Comparison of ENCODE assay signal across 37 cellular contexts in the genomic region with DNA sequence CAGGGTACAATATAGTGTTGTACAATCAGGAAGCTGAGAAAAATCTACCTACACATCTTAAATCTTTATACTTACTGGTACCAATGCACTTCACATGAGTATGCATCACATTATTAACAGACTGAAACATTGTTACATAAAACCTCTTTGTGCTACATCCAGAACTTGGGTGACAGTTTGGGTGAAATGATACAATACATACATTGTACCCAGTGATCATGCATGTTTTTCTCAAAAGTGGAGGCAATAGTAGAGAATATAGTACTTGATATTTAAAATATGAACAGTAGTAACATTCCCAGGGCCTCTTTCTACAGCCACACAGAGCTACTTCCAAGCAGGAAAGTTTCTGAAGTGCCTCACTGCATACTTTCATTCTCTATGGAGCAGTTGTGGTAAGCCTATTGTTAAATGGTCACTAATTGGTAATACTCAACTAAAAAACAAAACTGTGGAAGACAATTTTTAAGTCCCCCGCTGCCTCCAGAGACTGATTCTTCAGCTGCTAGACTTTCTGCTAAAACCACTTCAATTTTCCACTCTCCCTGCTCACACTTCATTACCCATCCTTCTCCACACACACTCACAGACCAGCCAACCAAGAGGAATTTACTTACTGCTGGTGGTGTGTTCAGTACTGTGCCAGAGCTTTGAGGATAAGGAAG. TPM values are rescaled to one million over a fixed set of nuclear protein-coding genes. Genes with fewer than 3 reads are reported as not detected.
DNase-seq lines count a peak whose midpoint lies in the region; ATAC-seq, FAIRE-seq and TF ChIP-seq lines count a peak whose summit lies in the region.
"Had no signal": no experiment of that assay in that cellular context is flagged by ENCODE, and none has a peak within 500 bp of the region (broad histone marks: within the 10 kb centered on the region; RNA-seq: fewer than 3 reads in every experiment).

No MANE protein-coding gene starts in this region.

- H3K79me2 ChIP-seq in GM23248 (ENCODE audit: insufficient read depth): no peaks in the 10 kb centered on the region

- no peak overlapping the region for H3K9ac ChIP-seq in BLaER1
- no peak overlapping the region for H3K9ac ChIP-seq in GM23248
- H3K9ac ChIP-seq: KMS-11, SK-N-SH had no signal

- no peaks in the 10 kb centered on the region for H3K9me2 ChIP-seq in GM23248 (ENCODE audit: insufficient read depth)
- H3K9me2 ChIP-seq: SK-N-SH had no signal

- in situ Hi-C loops in GM23248 (cut with MboI): no loop called here

- TF ChIP-seq CTCF in pancreas (IDR thresholded peaks at IDR 0.05): no peak

- no peak overlapping the region for H2AFZ ChIP-seq in GM23248
- H2AFZ ChIP-seq: GM23338 had no signal

- H3K27ac ChIP-seq in BLaER1 (no peak overlapping the region), pancreas (no peak overlapping the region), GM23248 (no peak overlapping the region)
- H3K27ac ChIP-seq: A549, coronary artery, KMS-11, skin epidermis, suprapubic skin had no signal

- H3K9me3 ChIP-seq in BLaER1 (no peaks in the 10 kb centered on the region), pancreas (no peaks in the 10 kb centered on the region), GM23248 (ENCODE audit: low read depth) (no peaks in the 10 kb centered on the region)
- H3K9me3 ChIP-seq: BE2C, SK-N-SH had no signal

- intact Hi-C loops in pancreas (cut with DNase I): no loop called here

- H3K4me1 ChIP-seq in BLaER1 (peaks cover 9% of the 10 kb centered on the region; the same call in 1 of the 2 replicates), pancreas (no peaks in the 10 kb centered on the region), GM23248 (ENCODE audit: insufficient read depth) (no peaks in the 10 kb centered on the region)
- H3K4me1 ChIP-seq: A549, BE2C, suprapubic skin had no signal

- peak; percentile 56 for DNase-seq in HK-2 (ENCODE audit: unreplicated experiment)
- peak; percentile 62 for DNase-seq in fibroblast of peridontal ligament (ENCODE audit: extremely low read depth)
- no peak for DNase-seq in pancreas
- no peak for DNase-seq in GM23248
- DNase-seq: activated CD4-positive, alpha-beta T cell treated with anti-CD3 and anti-CD28 coated beads, Interleukin-2, amount 10 ng/mL, durations not matched to agents 24 days and 14 days; activated effector memory CD4-positive, alpha-beta T cell treated with anti-CD3 and anti-CD28 coated beads, Interleukin-2, amount 50 U/mL, for 16 hours; activated naive CD8-positive, alpha-beta T cell treated with anti-CD3 and anti-CD28 coated beads for 36 hours; activated T-cell treated with anti-CD3 and anti-CD28 coated beads, Interleukin-2, amount 50 U/mL, for 1 hour; aorta; BE2C; CD8-positive, alpha-beta memory T cell; DMS153; effector CD8-positive, alpha-beta T cell; glutamatergic neuron; HFFc6; MG63; natural killer cell; NCI-H1930; NCI-H524 treated with DMSO at 0.1 percent for 48 hours; occipital lobe; OCI-M1; SK-N-SH; stimulated activated naive CD4-positive, alpha-beta T cell had no signal

- 81 to 92% methylated on average over 1 of the region's 1 CpG for WGBS in pancreas, 2 donors
- WGBS in GM23248 (ENCODE audit: low coverage in 1 of 2, low lambda C conversion rate in 2 of 2, missing lambda C conversion rate in 2 of 2), 2 experiments: 44 to 81% methylated on average over 1 of the region's 1 CpG

- no peak overlapping the region for H3K4me3 ChIP-seq in BLaER1
- no peak overlapping the region for H3K4me3 ChIP-seq in pancreas
- no peak overlapping the region for H3K4me3 ChIP-seq in GM23248
- H3K4me3 ChIP-seq: A549, coronary artery, GM23338, lung, MG63, skin epidermis, suprapubic skin had no signal

- H4K20me1 ChIP-seq in BLaER1 (no peaks in the 10 kb centered on the region), GM23248 (ENCODE audit: insufficient read depth) (no peaks in the 10 kb centered on the region)

- H3K4me2 ChIP-seq in BLaER1: peak overlapping the region; percentile 13; the same call in 1 of the 2 replicates
- H3K4me2 ChIP-seq in GM23248 (ENCODE audit: unreplicated experiment): no peak overlapping the region
- H3K4me2 ChIP-seq: A549, GM23338, KMS-11, SK-N-SH had no signal

- H3F3A ChIP-seq in GM23248 (ENCODE audit: insufficient read depth): no peaks in the 10 kb centered on the region

- H3K36me3 ChIP-seq in BLaER1 (no peaks in the 10 kb centered on the region), pancreas (no peaks in the 10 kb centered on the region), GM23248 (ENCODE audit: low read depth) (no peaks in the 10 kb centered on the region)
- H3K36me3 ChIP-seq: BE2C, MG63, suprapubic skin had no signal

- peak; percentile 29 to 48 (median 32) for ATAC-seq in pancreas
- ATAC-seq in GM19023 (IDR thresholded peaks at IDR 0.05; ENCODE audit: unreplicated experiment): no peak
- ATAC-seq in HG03520 (IDR thresholded peaks at IDR 0.05; ENCODE audit: unreplicated experiment): no peak
- no peak for ATAC-seq in GM18909 (IDR thresholded peaks at IDR 0.05; ENCODE audit: poor library complexity, unreplicated experiment)
- ATAC-seq: A549, GM23338, natural killer cell, WTC11 had no signal

- no peaks in the 10 kb centered on the region for H3K27me3 ChIP-seq in BLaER1
- H3K27me3 ChIP-seq in pancreas: no peaks in the 10 kb centered on the region
- no peaks in the 10 kb centered on the region for H3K27me3 ChIP-seq in GM23248 (replicated peaks; ENCODE audit: insufficient read depth)
- H3K27me3 ChIP-seq: BE2C, MG63, suprapubic skin had no signal

- no peak for FAIRE-seq in pancreas (lab: Jason Lieb, UNC)
- FAIRE-seq: A549, GM12891 had no signal

RNA-seq across cellular contexts. Expression of a gene that starts 22.9 kb away (rescaled TPM):
- total RNA-seq in pancreas: 10 to 100 TPM in 4 of 6 donors, 1 to 10 TPM in 2; 7.8 to 21.5 (median 14.0) TPM
- polyA plus RNA-seq in pancreas (10 to 100 TPM; 56.6 to 74.9 TPM), GM23248 (2016; fragmentation: Nextera tagmentation; extraction: Ambion mirVana) (0.22 and 0.23 TPM in 2 replicates)
- not detected in 2 replicates for total RNA-seq in GM23248 (2014; rRNA removed; shearing (Covaris generic))
- total RNA-seq: activated CD4-positive, alpha-beta T cell treated with anti-CD3 and anti-CD28 coated beads, Interleukin-2, amount 10 ng/mL, durations not matched to agents 24 days and 14 days; activated naive CD8-positive, alpha-beta T cell treated with anti-CD3 and anti-CD28 coated beads for 36 hours; CD8-positive, alpha-beta memory T cell; natural killer cell; T-helper 1 cell treated with Interleukin-12 subunit alpha and Interleukin-12 subunit beta and Interleukin-4 antibody, amounts not matched to agents 30 ng/mL and 1 ng/mL, for 36 hours had no signal
- polyA plus RNA-seq: CD8-positive, alpha-beta memory T cell had no signal

Comparison
In these comparisons a context has a peak if more than half of its experiments do, and no peak if none do; other contexts are left out.
1. DNase-seq: peak in HK-2 (single experiment) and fibroblast of peridontal ligament (single experiment); none in pancreas (0 of 6) and GM23248 (single experiment).
2. ATAC-seq: peak in pancreas (4 of 4); none in GM19023 (single experiment), HG03520 (single experiment) and GM18909 (single experiment).